In the genomic region with DNA sequence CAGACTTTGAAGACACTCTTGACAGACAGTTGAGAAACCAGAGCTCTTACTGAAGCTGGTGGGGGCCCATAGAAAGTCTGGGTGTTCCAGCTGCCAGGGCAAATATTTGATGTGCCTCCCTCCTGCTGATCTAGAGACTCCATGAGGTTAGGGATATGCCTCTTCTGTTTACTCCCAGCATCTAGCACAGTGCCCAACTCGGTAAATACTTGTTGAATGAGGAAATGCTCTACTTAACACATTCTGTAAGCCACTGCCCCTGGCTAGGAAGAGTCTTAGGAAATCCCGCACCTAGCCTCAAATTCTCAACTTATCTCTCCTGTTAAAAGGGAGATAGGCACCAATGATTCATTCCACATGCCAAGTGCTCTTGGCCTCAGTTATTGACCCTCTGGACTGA, we compare ENCODE assay signal across 10 cellular contexts.
A peak's percentile ranks its signal among the peaks of the same experiment; 100 is the strongest.
DNase-seq lines count a peak whose midpoint lies in the region; ATAC-seq and TF ChIP-seq lines count a peak whose summit lies in the region.
"Had no signal": no experiment of that assay in that cellular context is flagged by ENCODE, and none has a peak within 500 bp of the region (broad histone marks: within the 10 kb centered on the region; RNA-seq: fewer than 3 reads in every experiment).

No MANE protein-coding gene starts in this region.

- no peak for TF ChIP-seq POLR2A in suprapubic skin (IDR thresholded peaks at IDR 0.05)

- DNase-seq in activated T-cell treated with anti-CD3 and anti-CD28 coated beads, Interleukin-2, amount 50 U/mL, for 4 hours, result no peak
- DNase-seq in activated T-cell treated with anti-CD3 and anti-CD28 coated beads for 4 hours (no peak), NCI-H510A treated with DMSO at 0.1 percent for 48 hours (lab: John Stamatoyannopoulos, UW) (peak; percentile 87), fibroblast of pulmonary artery (ENCODE audit: low read depth) (peak; percentile 10), suprapubic skin (ENCODE audit: low spot score in 2 of 2) (no peak), ecto neural progenitor cell (ENCODE audit: low spot score) (no peak)
- DNase-seq in CD4-positive, alpha-beta memory T cell, result no peak
- DNase-seq: MV-4-11 had no signal

- WGBS in suprapubic skin, result 33% methylated on average over 2 of the region's 2 CpGs

- peaks cover 60% of the 10 kb centered on the region for H3K4me1 Mint-ChIP-seq in activated T-cell treated with anti-CD3 and anti-CD28 coated beads, Interleukin-2, amount 50 U/mL, for 4 hours (ENCODE audit: low read depth)
- H3K4me1 Mint-ChIP-seq in CD4-positive, alpha-beta memory T cell, result peaks cover 12 to 29% (median 21%) of the 10 kb centered on the region in 4 donors

- peak overlapping the region; percentile 29 for H3K27ac ChIP-seq in suprapubic skin
- no peak overlapping the region for H3K27ac ChIP-seq in CD4-positive, alpha-beta memory T cell (ENCODE audit: low read depth, low read length)

- ATAC-seq in activated T-cell treated with anti-CD3 and anti-CD28 coated beads, Interleukin-2, amount 50 U/mL, for 4 hours, result no peak
- ATAC-seq in HG03442 (IDR thresholded peaks at IDR 0.05; ENCODE audit: unreplicated experiment), result no peak

- H3K4me1 ChIP-seq in suprapubic skin, result peaks cover 14% of the 10 kb centered on the region
- peaks cover 11% of the 10 kb centered on the region for H3K4me1 ChIP-seq in CD4-positive, alpha-beta memory T cell (ENCODE audit: insufficient read depth, low read length)

- no peaks in the 10 kb centered on the region for H3K36me3 ChIP-seq in suprapubic skin
- H3K36me3 ChIP-seq in CD4-positive, alpha-beta memory T cell (ENCODE audit: insufficient read depth, low read length), result no peaks in the 10 kb centered on the region

- no peaks in the 10 kb centered on the region for H3K27me3 ChIP-seq in suprapubic skin
- H3K27me3 ChIP-seq in CD4-positive, alpha-beta memory T cell (ENCODE audit: insufficient read depth, low read length), result no peaks in the 10 kb centered on the region

- no peaks in the 10 kb centered on the region for H3K27me3 Mint-ChIP-seq in activated T-cell treated with anti-CD3 and anti-CD28 coated beads, Interleukin-2, amount 50 U/mL, for 4 hours (ENCODE audit: low read depth)
- H3K27me3 Mint-ChIP-seq in CD4-positive, alpha-beta memory T cell, result peaks cover 0 to 1% of the 10 kb centered on the region in 2 donors

- H3K9me3 Mint-ChIP-seq in activated T-cell treated with anti-CD3 and anti-CD28 coated beads, Interleukin-2, amount 50 U/mL, for 4 hours, result peaks cover 3% of the 10 kb centered on the region
- no peaks in the 10 kb centered on the region for H3K9me3 Mint-ChIP-seq in CD4-positive, alpha-beta memory T cell

- no peak overlapping the region for H3K27ac Mint-ChIP-seq in CD4-positive, alpha-beta memory T cell

- H3K4me3 ChIP-seq in fibroblast of pulmonary artery (replicated peaks; ENCODE audit: low read depth, low read length), result no peak overlapping the region
- no peak overlapping the region for H3K4me3 ChIP-seq in suprapubic skin
- H3K4me3 ChIP-seq in CD4-positive, alpha-beta memory T cell (ENCODE audit: low read length in 2 of 2), result no peak overlapping the region
- H3K4me3 ChIP-seq: skin epidermis had no signal

- no peaks in the 10 kb centered on the region for H3K9me3 ChIP-seq in suprapubic skin
- H3K9me3 ChIP-seq in CD4-positive, alpha-beta memory T cell (ENCODE audit: control insufficient read depth in 1 of 2, low read length in 2 of 2), result no peaks in the 10 kb centered on the region

- TF ChIP-seq EP300 in suprapubic skin (IDR thresholded peaks at IDR 0.05), result no peak

- CTCF ChIA-PET in CD4-positive, alpha-beta memory T cell (lab: Charles Lee; ENCODE audit: partially characterized antibody), result no interaction called here

- peak overlapping the region; percentile 14 for H3K4me3 Mint-ChIP-seq in activated T-cell treated with anti-CD3 and anti-CD28 coated beads, Interleukin-2, amount 50 U/mL, for 4 hours
- no peak overlapping the region for H3K4me3 Mint-ChIP-seq in CD4-positive, alpha-beta memory T cell

- POLR2A ChIA-PET in CD4-positive, alpha-beta memory T cell (lab: Charles Lee; ENCODE audit: partially characterized antibody), result no interaction called here

- intact Hi-C loops in CD4-positive, alpha-beta memory T cell (cut with micrococcal nuclease), result no loop called here

- no peak for TF ChIP-seq CTCF in fibroblast of pulmonary artery (IDR thresholded peaks at IDR 0.05; ENCODE audit: low read length, missing control alignments)
- no peak for TF ChIP-seq CTCF in suprapubic skin (IDR thresholded peaks at IDR 0.05)

- H3K36me3 Mint-ChIP-seq in activated T-cell treated with anti-CD3 and anti-CD28 coated beads, Interleukin-2, amount 50 U/mL, for 4 hours (ENCODE audit: insufficient read depth), result no peaks in the 10 kb centered on the region
- no peaks in the 10 kb centered on the region for H3K36me3 Mint-ChIP-seq in CD4-positive, alpha-beta memory T cell

Comparison
In these comparisons a context has a peak if more than half of its experiments do, and no peak if none do; other contexts are left out.
1. DNase-seq: peak in NCI-H510A treated with DMSO at 0.1 percent for 48 hours (single experiment) and fibroblast of pulmonary artery (single experiment); none in activated T-cell treated with anti-CD3 and anti-CD28 coated beads, Interleukin-2, amount 50 U/mL, for 4 hours (single experiment), activated T-cell treated with anti-CD3 and anti-CD28 coated beads for 4 hours (single experiment), suprapubic skin (0 of 2), ecto neural progenitor cell (single experiment) and CD4-positive, alpha-beta memory T cell (0 of 5).